10 cellular contexts compared by ENCODE assay signal in the genomic region with DNA sequence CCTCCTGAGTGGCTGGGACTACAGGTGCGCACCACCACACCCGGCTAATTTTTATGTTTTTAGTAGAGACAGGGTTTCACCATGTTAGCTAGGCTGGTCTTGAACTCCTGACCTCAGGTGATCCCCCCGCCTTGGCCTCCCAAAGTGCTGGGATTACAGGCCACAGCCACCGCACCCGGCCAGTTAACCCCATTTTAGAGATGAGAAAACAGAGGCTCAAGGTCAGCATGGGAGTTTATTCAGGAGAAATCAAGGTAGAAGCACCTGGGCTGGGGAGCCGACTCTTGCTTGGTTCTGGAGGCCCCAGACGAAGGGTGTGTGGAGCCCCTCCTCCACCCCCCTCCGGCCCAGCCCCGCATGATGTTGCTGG. TPM values are rescaled to one million over a fixed set of nuclear protein-coding genes. Genes with fewer than 3 reads are reported as not detected.
DNase-seq lines count a peak whose midpoint lies in the region; ATAC-seq and TF ChIP-seq lines count a peak whose summit lies in the region.
"Not testable (repeated sequence)": the region's sequence is repeated elsewhere in the genome, so short reads cannot be mapped to it uniquely, and the experiment has no call there.
"Had no signal": no experiment of that assay in that cellular context is flagged by ENCODE, and none has a peak within 500 bp of the region (broad histone marks: within the 10 kb centered on the region; RNA-seq: fewer than 3 reads in every experiment).

No MANE protein-coding gene starts in this region.

- POLR2A ChIA-PET in SK-N-SH (lab: Yijun Ruan, JAX) = interaction anchor here (1.1 to 3.9 kb wide), 4 partner anchors 10 to 80 kb away, joined by 3 to 25 read pairs (median 8); no protein-coding TSS in a partner anchor

- H3K27ac ChIP-seq in 22Rv1 (peak overlapping the region; percentile 76), heart left ventricle (peak overlapping the region; percentile 85 to 99 (median 94)), muscle layer of duodenum (ENCODE audit: low read length) (peak overlapping the region; percentile 63)
- not testable (repeated sequence) for H3K27ac ChIP-seq in SK-N-SH (ENCODE audit: low read depth in 2 of 2, low read length in 1 of 2)

- H3K4me1 Mint-ChIP-seq in activated T-cell treated with anti-CD3 and anti-CD28 coated beads, Interleukin-2, amount 50 U/mL, for 72 hours (ENCODE audit: low read depth) = peaks cover 57% of the 10 kb centered on the region
- H3K4me1 Mint-ChIP-seq in brain = peaks cover 20% of the 10 kb centered on the region
- peaks cover 67% of the 10 kb centered on the region for H3K4me1 Mint-ChIP-seq in stimulated activated effector memory CD8-positive, alpha-beta T cell treated with anti-CD3 and anti-CD28 coated beads, Interleukin-12 subunit alpha, Interleukin-12 subunit beta, amount 100 ng/mL, for 72 hours

- WGBS in SK-N-SH (ENCODE audit: low lambda C conversion rate) = 97% methylated on average over 5 of the region's 9 CpGs
- 80 to 96% (median 88%) methylated on average over 9 of the region's 9 CpGs for WGBS in heart left ventricle, 4 donors

- not testable (repeated sequence) for H3K9me3 ChIP-seq in SK-N-SH; heart left ventricle; muscle layer of duodenum (ENCODE audit: control insufficient read depth in 1 of 2, low read length in 2 of 2)

- CTCF ChIA-PET in SK-N-SH (lab: Yijun Ruan, JAX) = interaction anchor here (0.7 to 4.5 kb wide), 7 partner anchors 10 to 221 kb away, joined by 3 to 42 read pairs (median 5); partner anchors contain the start of genes FAM89B and MUS81

- H3F3A ChIP-seq in SK-N-SH (replicated peaks; ENCODE audit: insufficient read depth) = peaks cover 24% of the 10 kb centered on the region

- not testable (repeated sequence) for H3K9ac ChIP-seq in SK-N-SH

- not testable (repeated sequence) for H3K27me3 ChIP-seq in SK-N-SH (ENCODE audit: insufficient read depth); heart left ventricle; muscle layer of duodenum (ENCODE audit: low read depth, low read length)

- peaks cover 16% of the 10 kb centered on the region for H3K79me2 ChIP-seq in SK-N-SH (ENCODE audit: insufficient read depth)

- not testable (repeated sequence) for H3K36me3 Mint-ChIP-seq in activated T-cell treated with anti-CD3 and anti-CD28 coated beads, Interleukin-2, amount 50 U/mL, for 72 hours (ENCODE audit: insufficient read depth in 2 of 2)
- H3K36me3 Mint-ChIP-seq in brain = peaks cover 12% of the 10 kb centered on the region
- H3K36me3 Mint-ChIP-seq in stimulated activated effector memory CD8-positive, alpha-beta T cell treated with anti-CD3 and anti-CD28 coated beads, Interleukin-12 subunit alpha, Interleukin-12 subunit beta, amount 100 ng/mL, for 72 hours = peaks cover 79% of the 10 kb centered on the region

- H4K20me1 ChIP-seq in SK-N-SH (ENCODE audit: insufficient read depth) = not testable (repeated sequence)

- TF ChIP-seq EP300 in SK-N-SH (IDR thresholded peaks at IDR 0.05; ENCODE audit: borderline replicate concordance in 1 of 2, low read depth in 1 of 2, low read length in 1 of 2) = not testable (repeated sequence)

- H3K4me2 ChIP-seq in SK-N-SH = peak overlapping the region; percentile 99; the same call in 1 of the 2 replicates

- H2AFZ ChIP-seq in SK-N-SH (ENCODE audit: low read depth) = not testable (repeated sequence)

- DNase-seq in SK-N-SH; activated T-cell treated with anti-CD3 and anti-CD28 coated beads, Interleukin-2, amount 50 U/mL, for 72 hours; heart left ventricle; stimulated activated effector memory CD8-positive, alpha-beta T cell treated with anti-CD3 and anti-CD28 coated beads, Interleukin-12 subunit alpha, Interleukin-12 subunit beta, amount 100 ng/mL, for 72 hours (ENCODE audit: low spot score in 2 of 2): not testable (repeated sequence)

- TF ChIP-seq CTCF in 22Rv1 (IDR thresholded peaks at IDR 0.05); GM12875 (IDR thresholded peaks at IDR 0.05; ENCODE audit: borderline replicate concordance, insufficient read depth, low read depth, low read length); SK-N-SH (IDR thresholded peaks at IDR 0.05); brain (conservative IDR thresholded peaks at IDR 0.05); heart left ventricle (IDR thresholded peaks at IDR 0.05): not testable (repeated sequence)

- peak overlapping the region; percentile 90 for H3K4me3 ChIP-seq in GM12875 (ENCODE audit: low read depth, low read length)
- H3K4me3 ChIP-seq in SK-N-SH (ENCODE audit: low read depth in 2 of 2, low read length in 1 of 2) = not testable (repeated sequence)
- peak overlapping the region in 9 of 12 donors; percentile 71 to 95 (median 87) for H3K4me3 ChIP-seq in heart left ventricle
- peak overlapping the region; percentile 64 to 87 for H3K4me3 ChIP-seq in muscle layer of duodenum (ENCODE audit: low read depth in 1 of 2, low read length in 2 of 2)

- H3K4me1 ChIP-seq in SK-N-SH (ENCODE audit: control insufficient read depth in 1 of 2, insufficient read depth in 2 of 2, low read depth in 1 of 2, low read length in 1 of 2) (peaks cover 5 to 25% of the 10 kb centered on the region in 2 experiments; a peak in 3 of 4 replicates), heart left ventricle (peaks cover 0 to 68% (median 39%) of the 10 kb centered on the region in 12 donors), muscle layer of duodenum (ENCODE audit: control insufficient read depth in 1 of 2, insufficient read depth in 2 of 2, low read length in 2 of 2) (peaks cover 11 to 51% of the 10 kb centered on the region in 2 donors)

- H3K27me3 Mint-ChIP-seq in activated T-cell treated with anti-CD3 and anti-CD28 coated beads, Interleukin-2, amount 50 U/mL, for 72 hours (ENCODE audit: low read depth); brain: not testable (repeated sequence)

- TF ChIP-seq RAD21 in SK-N-SH (IDR thresholded peaks at IDR 0.05; ENCODE audit: low read length) = not testable (repeated sequence)

- intact Hi-C loops in heart left ventricle (cut with DNase I) = loop anchor here in 3 of 10 donors (2.0 to 10.0 kb wide), 4 partner anchors 14 to 176 kb away; partner anchors contain the start of gene KAT5 (in 1 of the 3)

- not testable (repeated sequence) for ATAC-seq in activated T-cell treated with anti-CD3 and anti-CD28 coated beads, Interleukin-2, amount 50 U/mL, for 72 hours (replicated peaks in 1 of 2); heart left ventricle; stimulated activated effector memory CD8-positive, alpha-beta T cell treated with anti-CD3 and anti-CD28 coated beads, Interleukin-12 subunit alpha, Interleukin-12 subunit beta, amount 100 ng/mL, for 72 hours

- H3K4me3 Mint-ChIP-seq in activated T-cell treated with anti-CD3 and anti-CD28 coated beads, Interleukin-2, amount 50 U/mL, for 72 hours = peak overlapping the region; percentile 96 to 97
- peak overlapping the region; percentile 75 to 87 (median 82) for H3K4me3 Mint-ChIP-seq in brain
- peak overlapping the region; percentile 94 for H3K4me3 Mint-ChIP-seq in stimulated activated effector memory CD8-positive, alpha-beta T cell treated with anti-CD3 and anti-CD28 coated beads, Interleukin-12 subunit alpha, Interleukin-12 subunit beta, amount 100 ng/mL, for 72 hours

- not testable (repeated sequence) for H3K9me2 ChIP-seq in SK-N-SH

- H3K36me3 ChIP-seq in SK-N-SH (replicated peaks in 1 of 2; ENCODE audit: control insufficient read depth in 1 of 2, insufficient read depth in 2 of 2, low read length in 1 of 2) (peaks cover 3 to 32% of the 10 kb centered on the region in 2 experiments), heart left ventricle (peaks cover 0 to 70% (median 58%) of the 10 kb centered on the region in 9 donors), muscle layer of duodenum (ENCODE audit: control insufficient read depth in 1 of 2, insufficient read depth in 2 of 2, low read length in 2 of 2) (peaks cover 17 to 53% of the 10 kb centered on the region in 2 donors)

- not testable (repeated sequence) for TF ChIP-seq POLR2A in heart left ventricle (IDR thresholded peaks at IDR 0.05)

- peak overlapping the region; percentile 87 for H3K27ac Mint-ChIP-seq in activated T-cell treated with anti-CD3 and anti-CD28 coated beads, Interleukin-2, amount 50 U/mL, for 72 hours
- peak overlapping the region in 4 of 5 experiments; percentile 43 to 89 (median 48) for H3K27ac Mint-ChIP-seq in brain
- peak overlapping the region; percentile 96 for H3K27ac Mint-ChIP-seq in stimulated activated effector memory CD8-positive, alpha-beta T cell treated with anti-CD3 and anti-CD28 coated beads, Interleukin-12 subunit alpha, Interleukin-12 subunit beta, amount 100 ng/mL, for 72 hours

- H3K9me3 Mint-ChIP-seq in activated T-cell treated with anti-CD3 and anti-CD28 coated beads, Interleukin-2, amount 50 U/mL, for 72 hours; brain; stimulated activated effector memory CD8-positive, alpha-beta T cell treated with anti-CD3 and anti-CD28 coated beads, Interleukin-12 subunit alpha, Interleukin-12 subunit beta, amount 100 ng/mL, for 72 hours: not testable (repeated sequence)

RNA-seq across cellular contexts. Expression of gene SIPA1, which starts 1.3 kb away (rescaled TPM):
- polyA plus RNA-seq in SK-N-SH (2012; rRNA removed) = 15.1 and 18.7 TPM in 2 replicates
- 6.6 and 12.1 TPM in 2 replicates for polyA plus RNA-seq in SK-N-SH (2012; cell fraction: cytosol; rRNA removed)
- polyA plus RNA-seq in SK-N-SH (2012; cell fraction: nucleus; rRNA removed) = 31.5 and 61.6 TPM in 2 replicates
- 100 to 1,000 TPM; 132 to 137 TPM for total RNA-seq in activated T-cell treated with anti-CD3 and anti-CD28 coated beads, Interleukin-2, amount 50 U/mL, for 72 hours
- polyA plus RNA-seq in brain (ENCODE audit: insufficient read depth, low read depth, low replicate concordance) = 33.7 TPM
- total RNA-seq in heart left ventricle = 10 to 100 TPM; 17.0 to 63.3 (median 21.6) TPM
- 10 to 100 TPM; 26.5 to 35.5 TPM for polyA plus RNA-seq in heart left ventricle

RNA-seq across cellular contexts. Expression of gene RELA, which starts 23.5 kb away (rescaled TPM):
- 28.1 and 49.5 TPM in 2 replicates for polyA plus RNA-seq in SK-N-SH (2012; rRNA removed)
- 26.3 and 37.8 TPM in 2 replicates for polyA plus RNA-seq in SK-N-SH (2012; cell fraction: cytosol; rRNA removed)
- 129 and 139 TPM in 2 replicates for polyA plus RNA-seq in SK-N-SH (2012; cell fraction: nucleus; rRNA removed)
- 100 to 1,000 TPM; 116 to 121 TPM for total RNA-seq in activated T-cell treated with anti-CD3 and anti-CD28 coated beads, Interleukin-2, amount 50 U/mL, for 72 hours
- polyA plus RNA-seq in brain (ENCODE audit: insufficient read depth, low read depth, low replicate concordance) = 83.9 TPM
- 10 to 100 TPM; 31.2 to 86.4 (median 42.3) TPM for total RNA-seq in heart left ventricle
- polyA plus RNA-seq in heart left ventricle = 10 to 100 TPM; 22.2 to 49.5 TPM

RNA-seq across cellular contexts. Expression of gene PCNX3, which starts 23.6 kb away (rescaled TPM):
- polyA plus RNA-seq in SK-N-SH (2012; rRNA removed) = 23.8 and 33.7 TPM in 2 replicates
- polyA plus RNA-seq in SK-N-SH (2012; cell fraction: cytosol; rRNA removed) = 7.5 and 14.8 TPM in 2 replicates
- 88.7 and 115 TPM in 2 replicates for polyA plus RNA-seq in SK-N-SH (2012; cell fraction: nucleus; rRNA removed)
- 10 to 100 TPM; 45.9 TPM for total RNA-seq in activated T-cell treated with anti-CD3 and anti-CD28 coated beads, Interleukin-2, amount 50 U/mL, for 72 hours
- 29.6 TPM for polyA plus RNA-seq in brain (ENCODE audit: insufficient read depth, low read depth, low replicate concordance)
- 10 to 100 TPM in 8 of 9 donors, 1 to 10 TPM in 1; 9.5 to 23.4 (median 15.4) TPM for total RNA-seq in heart left ventricle
- 10 to 100 TPM in 1 of 2 donors, 1 to 10 TPM in 1; 7.1 to 14.0 TPM for polyA plus RNA-seq in heart left ventricle

RNA-seq across cellular contexts. Expression of gene MAP3K11, which starts 25.2 kb away (rescaled TPM):
- 28.9 and 31.1 TPM in 2 replicates for polyA plus RNA-seq in SK-N-SH (2012; rRNA removed)
- polyA plus RNA-seq in SK-N-SH (2012; cell fraction: cytosol; rRNA removed) = 10.6 and 16.9 TPM in 2 replicates
- polyA plus RNA-seq in SK-N-SH (2012; cell fraction: nucleus; rRNA removed) = 63.4 and 87.5 TPM in 2 replicates
- 10 to 100 TPM; 57.3 to 70.1 TPM for total RNA-seq in activated T-cell treated with anti-CD3 and anti-CD28 coated beads, Interleukin-2, amount 50 U/mL, for 72 hours
- polyA plus RNA-seq in brain (ENCODE audit: insufficient read depth, low read depth, low replicate concordance) = 79.2 TPM
- 10 to 100 TPM; 26.2 to 68.6 (median 31.4) TPM for total RNA-seq in heart left ventricle
- 10 to 100 TPM; 29.4 to 39.3 TPM for polyA plus RNA-seq in heart left ventricle

RNA-seq across cellular contexts. Expression of gene KCNK7, which starts 43.6 kb away (rescaled TPM):
- polyA plus RNA-seq in SK-N-SH (2012; rRNA removed) = 0.34 and 0.58 TPM in 2 replicates
- polyA plus RNA-seq in SK-N-SH (2012; cell fraction: cytosol; rRNA removed) = 0.09 and 0.26 TPM in 2 replicates
- 1.4 and 3.2 TPM in 2 replicates for polyA plus RNA-seq in SK-N-SH (2012; cell fraction: nucleus; rRNA removed)
- total RNA-seq in activated T-cell treated with anti-CD3 and anti-CD28 coated beads, Interleukin-2, amount 50 U/mL, for 72 hours = under 1 TPM; 0.34 to 0.39 TPM
- polyA plus RNA-seq in brain (ENCODE audit: insufficient read depth, low read depth, low replicate concordance) = 0.68 TPM
- under 1 TPM in 7 of 9 donors, not detected in 2; 0.18 to 0.75 (median 0.41) TPM for total RNA-seq in heart left ventricle
- polyA plus RNA-seq in heart left ventricle = 1 to 10 TPM in 1 of 2 donors, under 1 TPM in 1; 0.42 to 1.6 TPM
- total RNA-seq: Daoy, left lobe of liver had no signal
